ENCODE assay signal across 8 cellular contexts in the genomic region with DNA sequence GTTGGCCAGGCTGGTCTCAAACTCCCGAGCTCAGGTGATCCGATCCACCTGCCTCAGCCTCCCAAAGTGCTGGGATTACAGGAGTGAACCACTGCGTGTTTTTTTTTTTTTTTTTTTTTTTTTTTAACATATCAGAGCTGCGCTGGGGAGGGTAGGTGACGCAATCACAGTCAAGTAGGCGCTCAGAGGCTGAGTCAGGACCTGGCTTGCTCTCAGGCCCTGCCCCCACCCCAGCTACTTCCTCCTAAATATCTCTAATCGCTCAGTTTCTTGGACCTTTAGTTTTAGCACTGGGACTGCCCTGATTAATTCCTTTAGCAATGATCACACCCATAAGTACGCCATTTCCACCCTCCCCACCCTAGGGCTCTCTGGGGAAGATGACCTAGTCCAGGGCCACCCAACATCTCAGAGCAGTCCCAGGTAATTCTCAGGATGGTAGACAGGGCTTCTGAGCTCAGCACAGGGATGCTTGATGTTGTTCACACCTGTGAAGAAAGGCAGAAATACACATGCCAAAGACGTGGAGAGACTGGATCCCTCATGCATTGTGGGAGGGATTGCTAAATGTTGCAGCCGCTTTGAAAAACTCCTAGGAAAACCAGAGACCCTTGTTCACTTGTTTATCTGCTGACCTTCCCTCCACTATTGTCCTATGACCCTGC. TPM values are rescaled to one million over a fixed set of nuclear protein-coding genes. Genes with fewer than 3 reads are reported as not detected.
A peak's percentile ranks its signal among the peaks of the same experiment; 100 is the strongest.
DNase-seq lines count a peak whose midpoint lies in the region; ATAC-seq lines count a peak whose summit lies in the region.

No MANE protein-coding gene starts in this region.

- H3K27me3 ChIP-seq in trophoblast cell (ENCODE audit: insufficient read depth, low read length) = no peaks in the 10 kb centered on the region

- peak overlapping the region; percentile 84 for H3K18ac ChIP-seq in trophoblast cell (ENCODE audit: low read length)

- peak overlapping the region; percentile 90 for H4K91ac ChIP-seq in trophoblast cell (ENCODE audit: low read depth, low read length)

- no peak overlapping the region for H3K23ac ChIP-seq in trophoblast cell (ENCODE audit: low read length)

- H2BK12ac ChIP-seq in trophoblast cell (ENCODE audit: low read length) = peak overlapping the region; percentile 91

- no peak overlapping the region for H3K4me2 ChIP-seq in trophoblast cell (ENCODE audit: low read length)

- peak overlapping the region; percentile 96 for H2BK120ac ChIP-seq in trophoblast cell (ENCODE audit: insufficient read depth, low read length, poor library complexity)

- H2AK5ac ChIP-seq in trophoblast cell (ENCODE audit: low read length) = no peak overlapping the region

- peak; percentile 51 for DNase-seq in activated CD8-positive, alpha-beta memory T cell treated with anti-CD3 and anti-CD28 coated beads, Interleukin-2, amount 50 U/mL, for 48 hours
- DNase-seq in activated CD8-positive, alpha-beta memory T cell treated with anti-CD3 and anti-CD28 coated beads, Interleukin-2, amount 50 U/mL, for 4 hours = no peak
- DNase-seq in activated CD4-positive, alpha-beta T cell treated with anti-CD3 and anti-CD28 coated beads for 1 hour = peak; percentile 22
- DNase-seq in epithelial cell of prostate (ENCODE audit: low read depth, low spot score) (no peak), trophoblast cell (peak; percentile 75 to 77), NCI-H2227 treated with DMSO at 0.1 percent for 48 hours (lab: John Stamatoyannopoulos, UW) (no peak)

- H3K4ac ChIP-seq in trophoblast cell (ENCODE audit: low read depth, low read length) = peak overlapping the region; percentile 75

- H3K27ac ChIP-seq in epithelial cell of prostate = peak overlapping the region; percentile 52
- peak overlapping the region; percentile 71 for H3K27ac ChIP-seq in trophoblast cell (ENCODE audit: low read depth, low read length)

- no peaks in the 10 kb centered on the region for H3K36me3 ChIP-seq in trophoblast cell (ENCODE audit: control insufficient read depth in 1 of 2, insufficient read depth in 2 of 2, low read length in 2 of 2)

- H3K14ac ChIP-seq in trophoblast cell (ENCODE audit: low read length) = peak overlapping the region; percentile 82

- peak overlapping the region; percentile 93 for H2BK5ac ChIP-seq in trophoblast cell (ENCODE audit: low read depth, low read length, poor library complexity)

- H3K9me3 ChIP-seq in trophoblast cell (ENCODE audit: insufficient read depth, low read depth, low read length) = no peaks in the 10 kb centered on the region

- peaks cover 18% of the 10 kb centered on the region for H3K79me1 ChIP-seq in trophoblast cell (ENCODE audit: low read length)

- H3K79me2 ChIP-seq in trophoblast cell (ENCODE audit: control insufficient read depth, insufficient read depth, low read length, poor library complexity) = no peaks in the 10 kb centered on the region

- no peak overlapping the region for H3K9ac ChIP-seq in trophoblast cell (ENCODE audit: low read length)

- peak overlapping the region; percentile 54 for H4K12ac ChIP-seq in trophoblast cell (ENCODE audit: low read depth, low read length)

- H3K4me1 ChIP-seq in trophoblast cell (ENCODE audit: control insufficient read depth in 1 of 2, insufficient read depth in 2 of 2, low read length in 2 of 2) = peaks cover 12 to 17% of the 10 kb centered on the region in 2 experiments

- H3K4me3 ChIP-seq in trophoblast cell (ENCODE audit: low read depth, low read length) = no peak overlapping the region

- no CpG with 5 or more reads among the region's 10 CpGs for WGBS in trophoblast cell (ENCODE audit: extremely low coverage, insufficient coverage, insufficient read length)

- ATAC-seq in GM21390 (IDR thresholded peaks at IDR 0.05; ENCODE audit: unreplicated experiment) = no peak
- no peak for ATAC-seq in GM21717 (IDR thresholded peaks at IDR 0.05; ENCODE audit: unreplicated experiment)

- H2AFZ ChIP-seq in trophoblast cell (ENCODE audit: insufficient read depth, low read length, poor library complexity) = no peak overlapping the region

- peak overlapping the region; percentile 70 for H4K8ac ChIP-seq in trophoblast cell (ENCODE audit: low read depth, low read length)

RNA-seq across cellular contexts. Expression of a gene that starts 50.2 kb away (rescaled TPM):
- 173 and 177 TPM in 2 replicates for polyA plus RNA-seq in trophoblast cell (2013)

Comparison
In these comparisons a context has a peak if more than half of its experiments do, and no peak if none do; other contexts are left out.
1. DNase-seq: peak in activated CD8-positive, alpha-beta memory T cell treated with anti-CD3 and anti-CD28 coated beads, Interleukin-2, amount 50 U/mL, for 48 hours (single experiment), activated CD4-positive, alpha-beta T cell treated with anti-CD3 and anti-CD28 coated beads for 1 hour (single experiment) and trophoblast cell (2 of 2); none in activated CD8-positive, alpha-beta memory T cell treated with anti-CD3 and anti-CD28 coated beads, Interleukin-2, amount 50 U/mL, for 4 hours (single experiment), epithelial cell of prostate (single experiment) and NCI-H2227 treated with DMSO at 0.1 percent for 48 hours (single experiment).